Comparison of ENCODE assay signal across 1 cellular context in genomic region chr5:176155882-176156497, GRCh38.
TF ChIP-seq lines count a peak whose summit lies in the region.

No MANE protein-coding gene starts in this region.

TF ChIP-seq in K562, 482 proteins besides CTCF, POLR2A, EP300 and RAD21 (continued from another document and continues in another):
- TF ChIP-seq ARID3B (CRISPR knock-in tag; IDR thresholded peaks at IDR 0.05; ENCODE audit: borderline replicate concordance) (no peak), ZFP30 (CRISPR knock-in tag; IDR thresholded peaks at IDR 0.05; ENCODE audit: borderline replicate concordance) (no peak), MGA (IDR thresholded peaks at IDR 0.05) (peak; percentile 63), CAMTA2 (CRISPR knock-in tag; conservative IDR thresholded peaks at IDR 0.05) (no peak), ZBTB34 (CRISPR knock-in tag; IDR thresholded peaks at IDR 0.05) (no peak), SMARCB1 (IDR thresholded peaks at IDR 0.05; ENCODE audit: insufficient read length, low read depth) (no peak), TEAD4 (IDR thresholded peaks at IDR 0.05; ENCODE audit: low read length) (no peak), TEAD4 (CRISPR knock-in tag; IDR thresholded peaks at IDR 0.05; ENCODE audit: borderline replicate concordance) (no peak), POLR2AphosphoS2 (IDR thresholded peaks at IDR 0.05; ENCODE audit: low read length) (no peak), DDX20 (tag; IDR thresholded peaks at IDR 0.05; ENCODE audit: low read depth) (no peak), E4F1 (CRISPR knock-in tag; IDR thresholded peaks at IDR 0.05; ENCODE audit: borderline replicate concordance) (no peak), ZMIZ1 (IDR thresholded peaks at IDR 0.05; ENCODE audit: low read depth in 2 of 2, low read length in 2 of 2) (no peak), ZNF57 (CRISPR knock-in tag; IDR thresholded peaks at IDR 0.05) (no peak), ZNF780A (CRISPR knock-in tag; IDR thresholded peaks at IDR 0.05) (no peak), ZZZ3 (IDR thresholded peaks at IDR 0.05) (no peak), MCM2 (IDR thresholded peaks at IDR 0.05; ENCODE audit: low read depth) (no peak), ZNF224 (CRISPR knock-in tag; IDR thresholded peaks at IDR 0.05) (no peak), ZNF717 (CRISPR knock-in tag; IDR thresholded peaks at IDR 0.05) (no peak), CHCHD3 (CRISPR knock-in tag; IDR thresholded peaks at IDR 0.05) (no peak), CREBBP (IDR thresholded peaks at IDR 0.05; ENCODE audit: low read depth, low read length) (no peak), RNF219 (CRISPR knock-in tag; IDR thresholded peaks at IDR 0.05) (no peak), E2F4 (CRISPR knock-in tag; IDR thresholded peaks at IDR 0.05; ENCODE audit: low read depth) (no peak), XRCC3 (IDR thresholded peaks at IDR 0.05) (no peak), SOX6 (IDR thresholded peaks at IDR 0.05) (no peak), TBL1XR1 (IDR thresholded peaks at IDR 0.05; ENCODE audit: low read length in 2 of 2) (0 out of 4 replicates have a peak, but pooled peaks of 1 of the 2 experiments have one; percentile 10), IRF9 (tag; IDR thresholded peaks at IDR 0.05) (no peak), POLR3A (IDR thresholded peaks at IDR 0.05; ENCODE audit: borderline replicate concordance, extremely low read depth, insufficient read depth, insufficient read length) (no peak), CEBPG (CRISPR knock-in tag; IDR thresholded peaks at IDR 0.05) (no peak), CEBPG (tag; conservative IDR thresholded peaks at IDR 0.05 in 1 of 2, IDR thresholded peaks at IDR 0.05 in 1 of 2) (no peak)
